ENCODE assay signal across 1 cellular context in the genomic region with DNA sequence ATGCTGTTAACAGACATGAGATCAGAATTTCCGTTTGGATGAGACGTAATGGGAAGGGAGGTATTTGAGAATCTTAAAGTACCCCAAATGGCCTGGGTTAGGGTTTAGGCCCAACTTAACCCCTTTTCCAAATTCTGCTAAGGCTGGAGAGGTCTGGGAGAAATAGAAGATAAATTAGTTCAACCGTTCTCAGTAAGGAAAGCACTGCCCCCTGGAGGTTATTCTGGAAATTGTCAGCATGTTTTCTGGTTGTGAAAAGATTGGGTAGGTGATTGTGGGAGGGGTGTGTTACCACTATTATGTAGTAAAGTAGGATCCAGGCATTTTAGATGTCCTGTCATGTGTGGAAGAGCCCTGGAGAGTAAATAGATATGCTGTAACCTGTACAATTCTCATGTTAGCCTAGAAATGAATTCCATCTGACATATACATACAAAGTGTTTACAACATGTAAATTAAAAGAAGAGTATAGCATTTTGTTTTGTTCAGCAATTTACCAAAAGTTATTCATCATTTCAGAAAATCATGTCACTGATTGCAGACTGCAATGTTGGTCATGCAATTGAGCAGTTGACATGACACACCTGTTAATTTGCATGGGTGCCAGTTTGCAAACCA.
TF ChIP-seq lines count a peak whose summit lies in the region.

No MANE protein-coding gene starts in this region.

TF ChIP-seq in GM12878, 131 proteins besides CTCF, POLR2A, EP300 and RAD21 (continued from another document):
- TF ChIP-seq, protein P1, sequence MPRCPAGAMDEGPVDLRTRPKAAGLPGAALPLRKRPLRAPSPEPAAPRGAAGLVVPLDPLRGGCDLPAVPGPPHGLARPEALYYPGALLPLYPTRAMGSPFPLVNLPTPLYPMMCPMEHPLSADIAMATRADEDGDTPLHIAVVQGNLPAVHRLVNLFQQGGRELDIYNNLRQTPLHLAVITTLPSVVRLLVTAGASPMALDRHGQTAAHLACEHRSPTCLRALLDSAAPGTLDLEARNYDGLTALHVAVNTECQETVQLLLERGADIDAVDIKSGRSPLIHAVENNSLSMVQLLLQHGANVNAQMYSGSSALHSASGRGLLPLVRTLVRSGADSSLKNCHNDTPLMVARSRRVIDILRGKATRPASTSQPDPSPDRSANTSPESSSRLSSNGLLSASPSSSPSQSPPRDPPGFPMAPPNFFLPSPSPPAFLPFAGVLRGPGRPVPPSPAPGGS (IDR thresholded peaks at IDR 0.05; ENCODE audit: borderline replicate concordance, insufficient read depth, low read depth, low read length, poor library complexity, severe bottlenecking), result peak; percentile 58
- TF ChIP-seq SMC3 (IDR thresholded peaks at IDR 0.05; ENCODE audit: borderline replicate concordance, low read length) (peak; percentile 61; the same call in 1 of the 2 replicates), ZZZ3 (IDR thresholded peaks at IDR 0.05; ENCODE audit: control insufficient read depth, insufficient read length, low read depth) (no peak), NR2C2 (IDR thresholded peaks at IDR 0.05; ENCODE audit: borderline replicate concordance, control insufficient read depth, insufficient read length, low read depth) (no peak), FOS (IDR thresholded peaks at IDR 0.05; ENCODE audit: borderline replicate concordance, extremely low read depth, insufficient read length) (no peak), POU2F2 (IDR thresholded peaks at IDR 0.05; ENCODE audit: borderline replicate concordance, low read depth, low read length) (no peak), ETV6 (conservative IDR thresholded peaks at IDR 0.05 in 1 of 2, IDR thresholded peaks at IDR 0.05 in 1 of 2; ENCODE audit: borderline replicate concordance in 1 of 2, low read depth in 1 of 2) (no peak), CHD4 (IDR thresholded peaks at IDR 0.05) (no peak)
